In genomic region chr11:112235750-112236390, GRCh38 we compare ENCODE assay signal across 25 cellular contexts. TPM values are rescaled to one million over a fixed set of nuclear protein-coding genes. Genes with fewer than 3 reads are reported as not detected.
DNase-seq lines count a peak whose midpoint lies in the region; ATAC-seq lines count a peak whose summit lies in the region.
"Had no signal": no experiment of that assay in that cellular context is flagged by ENCODE, and none has a peak within 500 bp of the region (broad histone marks: within the 10 kb centered on the region; RNA-seq: fewer than 3 reads in every experiment).

No MANE protein-coding gene starts in this region.

- no peaks in the 10 kb centered on the region for H3K27me3 Mint-ChIP-seq in IgD-negative memory B cell
- H3K27me3 Mint-ChIP-seq: CD4-positive, CD25-positive, alpha-beta regulatory T cell; stimulated activated naive CD8-positive, alpha-beta T cell treated with anti-CD3 and anti-CD28 coated beads, Interleukin-15, amount 100 ng/mL, for 72 hours; T-cell had no signal

- peaks cover 8% of the 10 kb centered on the region for H3K36me3 ChIP-seq in H7 (replicated peaks; ENCODE audit: control insufficient read depth, insufficient read depth, low read length)

- no peak for DNase-seq in H7
- DNase-seq: activated CD4-positive, alpha-beta T cell treated with anti-CD3 and anti-CD28 coated beads for 1 hour; activated CD8-positive, alpha-beta T cell treated with anti-CD3 and anti-CD28 coated beads, Interleukin-2, amount 10 ng/mL, durations not matched to agents 7 days and 5 days; activated effector memory CD4-positive, alpha-beta T cell treated with anti-CD3 and anti-CD28 coated beads, Interleukin-2, amount 50 U/mL, for 16 hours; body of pancreas; CD4-positive, CD25-positive, alpha-beta regulatory T cell; mammary epithelial cell; NCI-H1694; NCI-H2171 treated with DMSO at 0.1 percent for 48 hours; NCI-H524 treated with DMSO at 0.1 percent for 48 hours; stimulated activated naive CD8-positive, alpha-beta T cell treated with anti-CD3 and anti-CD28 coated beads, Interleukin-15, amount 100 ng/mL, for 72 hours; T-cell; thyroid gland had no signal

- H3K4me3 ChIP-seq in H7 (ENCODE audit: insufficient read depth, low read depth, low read length) = no peak overlapping the region
- H3K4me3 ChIP-seq: body of pancreas, SJSA1, thyroid gland had no signal

- peak overlapping the region; percentile 1 to 92 (median 72) for H3K27ac Mint-ChIP-seq in IgD-negative memory B cell
- H3K27ac Mint-ChIP-seq: activated CD8-positive, alpha-beta T cell treated with anti-CD3 and anti-CD28 coated beads, Interleukin-2, amount 10 ng/mL, durations not matched to agents 7 days and 5 days; stimulated activated naive CD8-positive, alpha-beta T cell treated with anti-CD3 and anti-CD28 coated beads, Interleukin-15, amount 100 ng/mL, for 72 hours; T-cell had no signal

- peaks cover 6% of the 10 kb centered on the region for H3K36me3 Mint-ChIP-seq in IgD-negative memory B cell

- no peaks in the 10 kb centered on the region for H3K27me3 ChIP-seq in H7 (ENCODE audit: control insufficient read depth, insufficient read depth, low read length)
- H3K27me3 ChIP-seq: body of pancreas, SJSA1, thyroid gland had no signal

- H3K4me3 Mint-ChIP-seq in IgD-negative memory B cell = peak overlapping the region; percentile 46 to 71 (median 58)
- H3K4me3 Mint-ChIP-seq: activated CD8-positive, alpha-beta T cell treated with anti-CD3 and anti-CD28 coated beads, Interleukin-2, amount 10 ng/mL, durations not matched to agents 7 days and 5 days; CD4-positive, CD25-positive, alpha-beta regulatory T cell; stimulated activated naive CD8-positive, alpha-beta T cell treated with anti-CD3 and anti-CD28 coated beads, Interleukin-15, amount 100 ng/mL, for 72 hours; T-cell had no signal

- H3K9me3 Mint-ChIP-seq in IgD-negative memory B cell = no peaks in the 10 kb centered on the region
- H3K9me3 Mint-ChIP-seq: CD4-positive, CD25-positive, alpha-beta regulatory T cell; stimulated activated naive CD8-positive, alpha-beta T cell treated with anti-CD3 and anti-CD28 coated beads, Interleukin-15, amount 100 ng/mL, for 72 hours; T-cell had no signal

- ATAC-seq in GM18870 (IDR thresholded peaks at IDR 0.05; ENCODE audit: unreplicated experiment) (peak; percentile 43), GM21723 (IDR thresholded peaks at IDR 0.05; ENCODE audit: unreplicated experiment) (peak; percentile 78), HG03135 (IDR thresholded peaks at IDR 0.05; ENCODE audit: unreplicated experiment) (no peak), GM18520 (IDR thresholded peaks at IDR 0.05; ENCODE audit: unreplicated experiment) (no peak), HG03175 (IDR thresholded peaks at IDR 0.05; ENCODE audit: unreplicated experiment) (no peak)
- ATAC-seq: activated CD8-positive, alpha-beta T cell treated with anti-CD3 and anti-CD28 coated beads, Interleukin-2, amount 10 ng/mL, durations not matched to agents 7 days and 5 days; body of pancreas; sciatic nerve; stimulated activated naive CD8-positive, alpha-beta T cell treated with anti-CD3 and anti-CD28 coated beads, Interleukin-15, amount 100 ng/mL, for 72 hours; T-cell had no signal

- H3K4me1 Mint-ChIP-seq in IgD-negative memory B cell = peaks cover 10 to 11% (median 11%) of the 10 kb centered on the region in 3 donors
- H3K4me1 Mint-ChIP-seq: stimulated activated naive CD8-positive, alpha-beta T cell treated with anti-CD3 and anti-CD28 coated beads, Interleukin-15, amount 100 ng/mL, for 72 hours; T-cell had no signal

RNA-seq across cellular contexts. Expression of gene PTS, which starts 9.6 kb away (rescaled TPM):
- 11.4 TPM for polyA plus RNA-seq in IgD-negative memory B cell
- 13.3 and 17.2 TPM in 2 replicates for total RNA-seq in H7 (2014; rRNA removed; shearing (Covaris generic))

RNA-seq across cellular contexts. Expression of gene PLET1, which starts 24.8 kb away (rescaled TPM):
- polyA plus RNA-seq in IgD-negative memory B cell = not detected
- not detected in 2 replicates for total RNA-seq in H7 (2014; rRNA removed; shearing (Covaris generic))
- total RNA-seq: activated CD8-positive, alpha-beta T cell treated with anti-CD3 and anti-CD28 coated beads, Interleukin-2, amount 10 ng/mL, durations not matched to agents 7 days and 5 days; body of pancreas; CD4-positive, CD25-positive, alpha-beta regulatory T cell; chondrocyte; H4; mammary epithelial cell; posterior vena cava; RPMI7951; sciatic nerve; SJSA1; T-cell; thyroid gland had no signal
- polyA plus RNA-seq: CD4-positive, CD25-positive, alpha-beta regulatory T cell; mammary epithelial cell had no signal

Comparison
In these comparisons a context has a peak if more than half of its experiments do, and no peak if none do; other contexts are left out.
1. ATAC-seq: peak in GM18870 (single experiment) and GM21723 (single experiment); none in HG03135 (single experiment), GM18520 (single experiment) and HG03175 (single experiment).